In genomic region chr13:97133554-97133953, GRCh38 we compare ENCODE assay signal across 18 cellular contexts.
"Had no signal": no experiment of that assay in that cellular context is flagged by ENCODE, and none has a peak within 500 bp of the region (broad histone marks: within the 10 kb centered on the region; RNA-seq: fewer than 3 reads in every experiment).

No MANE protein-coding gene starts in this region.

- H3K36me3 Mint-ChIP-seq: activated CD8-positive, alpha-beta memory T cell treated with anti-CD3 and anti-CD28 coated beads, Interleukin-2, amount 10 ng/mL, durations not matched to agents 7 days and 5 days; activated naive CD4-positive, alpha-beta T cell treated with anti-CD3 and anti-CD28 coated beads, Interleukin-2, amount 50 U/mL, for 72 hours; WTC11 had no signal

- H3K27me3 ChIP-seq: MG63 had no signal

- H3K4me3 ChIP-seq: MG63 had no signal

- H3K27ac Mint-ChIP-seq: activated CD4-positive, alpha-beta T cell treated with anti-CD3 and anti-CD28 coated beads, Interleukin-2, amount 10 ng/mL, durations not matched to agents 24 days and 14 days; activated CD8-positive, alpha-beta memory T cell treated with anti-CD3 and anti-CD28 coated beads, Interleukin-2, amount 10 ng/mL, durations not matched to agents 7 days and 5 days; activated naive CD4-positive, alpha-beta T cell treated with anti-CD3 and anti-CD28 coated beads, Interleukin-2, amount 50 U/mL, for 72 hours; activated T-cell treated with anti-CD3 and anti-CD28 coated beads, Interleukin-2, amount 50 U/mL, for 24 hours; activated T-helper 1 cell treated with anti-CD3 and anti-CD28 coated beads, Interleukin-12 subunit alpha, Interleukin-12 subunit beta, Interleukin-2, Interleukin-4 antibody, amounts not matched to agents 30 ng/mL and 10 ng/mL and 1 ng/mL, durations not matched to agents 14 hours and 24 hours and 36 hours; T-helper 17 cell; WTC11 had no signal

- H3K36me3 ChIP-seq: MG63 had no signal

- H3K9me3 ChIP-seq: MG63 had no signal

- H3K4me1 Mint-ChIP-seq: activated CD4-positive, alpha-beta T cell treated with anti-CD3 and anti-CD28 coated beads, Interleukin-2, amount 10 ng/mL, durations not matched to agents 24 days and 14 days; activated CD8-positive, alpha-beta memory T cell treated with anti-CD3 and anti-CD28 coated beads, Interleukin-2, amount 10 ng/mL, durations not matched to agents 7 days and 5 days; WTC11 had no signal

- ATAC-seq: activated CD8-positive, alpha-beta memory T cell treated with anti-CD3 and anti-CD28 coated beads, Interleukin-2, amount 10 ng/mL, durations not matched to agents 7 days and 5 days; activated naive CD4-positive, alpha-beta T cell treated with anti-CD3 and anti-CD28 coated beads, Interleukin-2, amount 50 U/mL, for 72 hours; T-helper 17 cell; WTC11 had no signal

- DNase-seq: activated CD4-positive, alpha-beta T cell treated with anti-CD3 and anti-CD28 coated beads for 1 hour; activated CD4-positive, alpha-beta T cell treated with anti-CD3 and anti-CD28 coated beads, Interleukin-2, amount 10 ng/mL, durations not matched to agents 24 days and 14 days; activated CD4-positive, alpha-beta T cell treated with anti-CD3 and anti-CD28 coated beads, Interleukin-2, amount 50 U/mL, for 48 hours; activated CD8-positive, alpha-beta memory T cell treated with anti-CD3 and anti-CD28 coated beads, Interleukin-2, amount 10 ng/mL, durations not matched to agents 7 days and 5 days; activated effector memory CD4-positive, alpha-beta T cell treated with Interleukin-2 at 50 U/mL for 16 hours; activated naive CD4-positive, alpha-beta T cell treated with Interleukin-2 at 50 U/mL for 16 hours; activated T-cell treated with anti-CD3 and anti-CD28 coated beads, Interleukin-2, amount 50 U/mL, for 24 hours; caudate nucleus; MG63; NCI-H1105; NCI-H1436; NCI-H1694 treated with DMSO at 0.1 percent for 48 hours; NCI-H82; T-helper 17 cell; T-helper 9 cell had no signal

- H3K9me3 Mint-ChIP-seq: activated CD4-positive, alpha-beta T cell treated with anti-CD3 and anti-CD28 coated beads, Interleukin-2, amount 10 ng/mL, durations not matched to agents 24 days and 14 days; activated T-cell treated with anti-CD3 and anti-CD28 coated beads, Interleukin-2, amount 50 U/mL, for 24 hours; activated T-helper 1 cell treated with anti-CD3 and anti-CD28 coated beads, Interleukin-12 subunit alpha, Interleukin-12 subunit beta, Interleukin-2, Interleukin-4 antibody, amounts not matched to agents 30 ng/mL and 10 ng/mL and 1 ng/mL, durations not matched to agents 14 hours and 24 hours and 36 hours; WTC11 had no signal

- H3K4me3 Mint-ChIP-seq: activated CD4-positive, alpha-beta T cell treated with anti-CD3 and anti-CD28 coated beads, Interleukin-2, amount 10 ng/mL, durations not matched to agents 24 days and 14 days; activated CD8-positive, alpha-beta memory T cell treated with anti-CD3 and anti-CD28 coated beads, Interleukin-2, amount 10 ng/mL, durations not matched to agents 7 days and 5 days; activated T-cell treated with anti-CD3 and anti-CD28 coated beads, Interleukin-2, amount 50 U/mL, for 24 hours; activated T-helper 1 cell treated with anti-CD3 and anti-CD28 coated beads, Interleukin-12 subunit alpha, Interleukin-12 subunit beta, Interleukin-2, Interleukin-4 antibody, amounts not matched to agents 30 ng/mL and 10 ng/mL and 1 ng/mL, durations not matched to agents 14 hours and 24 hours and 36 hours; T-helper 17 cell; WTC11 had no signal
